Comparison of ENCODE assay signal across 12 cellular contexts in genomic region chr22:31339148-31339832, GRCh38. TPM values are rescaled to one million over a fixed set of nuclear protein-coding genes. Genes with fewer than 3 reads are reported as not detected.
A peak's percentile ranks its signal among the peaks of the same experiment; 100 is the strongest.
DNase-seq lines count a peak whose midpoint lies in the region; ATAC-seq and TF ChIP-seq lines count a peak whose summit lies in the region.
"Had no signal": no experiment of that assay in that cellular context is flagged by ENCODE, and none has a peak within 500 bp of the region (broad histone marks: within the 10 kb centered on the region; RNA-seq: fewer than 3 reads in every experiment).

No MANE protein-coding gene starts in this region.

- TF ChIP-seq CTCF in CD4-positive, alpha-beta T cell (IDR thresholded peaks at IDR 0.05): no peak
- TF ChIP-seq CTCF in HEK293 (tag by site-specific recombination; IDR thresholded peaks at IDR 0.05) (no peak), nephron (IDR thresholded peaks at IDR 0.05; ENCODE audit: unreplicated experiment in 3 of 3) (no peak), gastrocnemius medialis (IDR thresholded peaks at IDR 0.05 in 4 of 5, conservative IDR thresholded peaks at IDR 0.05 in 1 of 5) (no peak)

- H3K36me3 ChIP-seq in HEK293 (ENCODE audit: control insufficient read depth in 2 of 2, insufficient read depth in 1 of 2, low read length in 2 of 2): peaks cover 37 to 92% of the 10 kb centered on the region in 2 experiments
- H3K36me3 ChIP-seq in gastrocnemius medialis: peaks cover 0 to 19% of the 10 kb centered on the region in 2 donors

- H3K36me3 Mint-ChIP-seq in CD4-positive, alpha-beta T cell (ENCODE audit: low read depth): peaks cover 92% of the 10 kb centered on the region
- peaks cover 96% of the 10 kb centered on the region for H3K36me3 Mint-ChIP-seq in dendritic cell treated with granulocyte-macrophage colony-stimulating factor and Interleukin-4, amounts not matched to agents 40 ng/mL and 50 ng/mL, for 4 days (ENCODE audit: low read depth)
- H3K36me3 Mint-ChIP-seq in nephron (ENCODE audit: low read depth): peaks cover 68% of the 10 kb centered on the region

- DNase-seq in CD4-positive, alpha-beta T cell: no peak
- no peak for DNase-seq in gastrocnemius medialis
- no peak for DNase-seq in ACHN
- DNase-seq: activated CD4-positive, alpha-beta T cell treated with anti-CD3 and anti-CD28 coated beads for 4 hours; NCI-H1105; PC-9; stimulated activated CD4-positive, alpha-beta T cell treated with anti-CD3 and anti-CD28 coated beads, Interleukin-2, amount 100 ng/mL, for 48 hours had no signal

- no peak for ATAC-seq in CD4-positive, alpha-beta T cell (ENCODE audit: poor library complexity)
- ATAC-seq in gastrocnemius medialis (no peak), HG03565 (IDR thresholded peaks at IDR 0.05; ENCODE audit: unreplicated experiment) (no peak), GM21528 (IDR thresholded peaks at IDR 0.05; ENCODE audit: low FRiP score, unreplicated experiment) (no peak)

- no peak overlapping the region for H3K27ac ChIP-seq in CD4-positive, alpha-beta T cell (ENCODE audit: low read depth, low read length)
- H3K27ac ChIP-seq in HEK293 (ENCODE audit: extremely low read depth, low read depth, low read length): no peak overlapping the region
- H3K27ac ChIP-seq in gastrocnemius medialis: no peak overlapping the region
- H3K27ac ChIP-seq: PC-9 had no signal

- H3K4me3 Mint-ChIP-seq in CD4-positive, alpha-beta T cell: no peak overlapping the region
- no peak overlapping the region for H3K4me3 Mint-ChIP-seq in dendritic cell treated with granulocyte-macrophage colony-stimulating factor and Interleukin-4, amounts not matched to agents 40 ng/mL and 50 ng/mL, for 4 days
- peak overlapping the region in 2 of 3 experiments; percentile 22 to 26 for H3K4me3 Mint-ChIP-seq in nephron

- H3K4me1 ChIP-seq in HEK293 (ENCODE audit: control insufficient read depth, insufficient read depth, low read length) (peaks cover 10% of the 10 kb centered on the region), gastrocnemius medialis (peaks cover 20 to 32% of the 10 kb centered on the region in 2 donors)

- H3K4me1 Mint-ChIP-seq in CD4-positive, alpha-beta T cell (ENCODE audit: low read depth): peaks cover 80% of the 10 kb centered on the region
- H3K4me1 Mint-ChIP-seq in dendritic cell treated with granulocyte-macrophage colony-stimulating factor and Interleukin-4, amounts not matched to agents 40 ng/mL and 50 ng/mL, for 4 days (ENCODE audit: low read depth): peaks cover 46% of the 10 kb centered on the region
- H3K4me1 Mint-ChIP-seq in nephron: peaks cover 64% of the 10 kb centered on the region

- in situ Hi-C loops in gastrocnemius medialis (cut with MboI; ENCODE audit: low sequenced_read_pairs in 4 of 4) (loop anchor here in 1 of 4 donors (25.0 kb wide), 1 partner anchor 298 kb away; no protein-coding TSS in a partner anchor), ACHN (cut with HindIII; ENCODE audit: low pct_ligation_motif_present, low pct_unique_long_range_greater_than_20kb, low sequenced_read_pairs) (no loop called here)

- intact Hi-C loops in CD4-positive, alpha-beta T cell (cut with DNase I, micrococcal nuclease): no loop called here
- intact Hi-C loops in dendritic cell treated with granulocyte-macrophage colony-stimulating factor and Interleukin-4, amounts not matched to agents 40 ng/mL and 50 ng/mL, for 4 days (cut with micrococcal nuclease): no loop called here
- intact Hi-C loops in gastrocnemius medialis (cut with DNase I; ENCODE audit: low total_unique reads): no loop called here

- no peaks in the 10 kb centered on the region for H3K9me3 Mint-ChIP-seq in CD4-positive, alpha-beta T cell
- no peaks in the 10 kb centered on the region for H3K9me3 Mint-ChIP-seq in dendritic cell treated with granulocyte-macrophage colony-stimulating factor and Interleukin-4, amounts not matched to agents 40 ng/mL and 50 ng/mL, for 4 days
- H3K9me3 Mint-ChIP-seq in nephron: no peaks in the 10 kb centered on the region

- CTCF ChIA-PET in CD4-positive, alpha-beta T cell (lab: Charles Lee): no interaction called here
- CTCF ChIA-PET in HEK293 (lab: Yijun Ruan, JAX): interaction anchor here (0.6 to 1.1 kb wide), 2 partner anchors 128 to 998 kb away, joined by 3 to 4 read pairs; partner anchors contain the start of gene LIMK2

- H3K27ac Mint-ChIP-seq in CD4-positive, alpha-beta T cell: peak overlapping the region; percentile 95
- H3K27ac Mint-ChIP-seq in dendritic cell treated with granulocyte-macrophage colony-stimulating factor and Interleukin-4, amounts not matched to agents 40 ng/mL and 50 ng/mL, for 4 days: peak overlapping the region; percentile 8
- peak overlapping the region in 2 of 3 experiments; percentile 17 to 64 for H3K27ac Mint-ChIP-seq in nephron

- TF ChIP-seq POLR2A in gastrocnemius medialis (IDR thresholded peaks at IDR 0.05): no peak

- H3K4me3 ChIP-seq in HEK293 (ENCODE audit: low read depth, low read length): no peak overlapping the region
- H3K4me3 ChIP-seq in gastrocnemius medialis: no peak overlapping the region
- H3K4me3 ChIP-seq: PC-9 had no signal

- POLR2A ChIA-PET in CD4-positive, alpha-beta T cell (lab: Charles Lee): interaction anchor here (0.7 to 2.1 kb wide), 7 partner anchors 8 to 60 kb away, joined by 3 to 7 read pairs (median 4); partner anchors contain the start of gene PIK3IP1
- POLR2A ChIA-PET in HEK293 (lab: Yijun Ruan, JAX): interaction anchor here (0.9 to 1.0 kb wide), 3 partner anchors 16 to 60 kb away, joined by 3 to 4 read pairs (median 3); partner anchors contain the start of gene DRG1

- no peaks in the 10 kb centered on the region for H3K27me3 Mint-ChIP-seq in CD4-positive, alpha-beta T cell
- H3K27me3 Mint-ChIP-seq in dendritic cell treated with granulocyte-macrophage colony-stimulating factor and Interleukin-4, amounts not matched to agents 40 ng/mL and 50 ng/mL, for 4 days: no peaks in the 10 kb centered on the region
- no peaks in the 10 kb centered on the region for H3K27me3 Mint-ChIP-seq in nephron (ENCODE audit: low read depth)

- H3K9me3 ChIP-seq in CD4-positive, alpha-beta T cell (ENCODE audit: control insufficient read depth, low read length): no peaks in the 10 kb centered on the region
- H3K9me3 ChIP-seq in HEK293 (ENCODE audit: control insufficient read depth, insufficient read depth, low read depth, low read length) (no peaks in the 10 kb centered on the region), gastrocnemius medialis (no peaks in the 10 kb centered on the region)

- no peaks in the 10 kb centered on the region for H3K27me3 ChIP-seq in CD4-positive, alpha-beta T cell (ENCODE audit: control insufficient read depth, insufficient read depth, low read length)
- no peaks in the 10 kb centered on the region for H3K27me3 ChIP-seq in gastrocnemius medialis

TF ChIP-seq in HEK293, 187 proteins besides CTCF, POLR2A, EP300 and RAD21:
- TF ChIP-seq ZNF843 (tag by site-specific recombination; IDR thresholded peaks at IDR 0.05) (no peak), ZNF341 (tag by site-specific recombination; IDR thresholded peaks at IDR 0.05; ENCODE audit: low read depth) (peak; percentile 16; the same call in 1 of the 2 replicates), ZNF433 (tag by site-specific recombination; IDR thresholded peaks at IDR 0.05; ENCODE audit: low read depth) (no peak), ZNF677 (tag by site-specific recombination; IDR thresholded peaks at IDR 0.05) (no peak), PRDM1 (tag by site-specific recombination; IDR thresholded peaks at IDR 0.05) (0 out of 2 replicates have a peak, but pooled peaks have one; percentile 13), ZNF26 (tag by site-specific recombination; IDR thresholded peaks at IDR 0.05) (no peak)

RNA-seq across cellular contexts. Expression of gene PATZ1, which starts 6.9 kb away (rescaled TPM):
- 10 to 100 TPM; 54.4 to 58.3 TPM for total RNA-seq in CD4-positive, alpha-beta T cell
- total RNA-seq in gastrocnemius medialis: 10 to 100 TPM in 1 of 4 donors, 1 to 10 TPM in 3; 8.4 to 11.5 (median 9.2) TPM

RNA-seq across cellular contexts. Expression of gene PIK3IP1, which starts 47.0 kb away (rescaled TPM):
- 1,000 to 10,000 TPM; 1,063 to 1,072 TPM for total RNA-seq in CD4-positive, alpha-beta T cell
- 10 to 100 TPM; 11.2 to 28.3 (median 14.5) TPM for total RNA-seq in gastrocnemius medialis

Comparison
In these comparisons a context has a peak if more than half of its experiments do, and no peak if none do; other contexts are left out.
1. H3K27ac Mint-ChIP-seq: peak in every context shown above with its lines; median percentile 95 in CD4-positive, alpha-beta T cell; 40 in nephron; 8 in dendritic cell treated with granulocyte-macrophage colony-stimulating factor and Interleukin-4, amounts not matched to agents 40 ng/mL and 50 ng/mL, for 4 days.
2. H3K4me3 Mint-ChIP-seq: peak in nephron (2 of 3); none in CD4-positive, alpha-beta T cell (single experiment) and dendritic cell treated with granulocyte-macrophage colony-stimulating factor and Interleukin-4, amounts not matched to agents 40 ng/mL and 50 ng/mL, for 4 days (single experiment).
3. RNA of gene PATZ1, which starts 6.9 kb away (total RNA-seq): 54.4 to 58.3 TPM in CD4-positive, alpha-beta T cell; 8.4 to 11.5 TPM in gastrocnemius medialis; every median in the first group is over 4 times any median in the second.
4. RNA of gene PIK3IP1, which starts 47.0 kb away (total RNA-seq): 1,063 to 1,072 TPM in CD4-positive, alpha-beta T cell; 11.2 to 28.3 TPM in gastrocnemius medialis; every median in the first group is over 10 times any median in the second.